In the genomic region with DNA sequence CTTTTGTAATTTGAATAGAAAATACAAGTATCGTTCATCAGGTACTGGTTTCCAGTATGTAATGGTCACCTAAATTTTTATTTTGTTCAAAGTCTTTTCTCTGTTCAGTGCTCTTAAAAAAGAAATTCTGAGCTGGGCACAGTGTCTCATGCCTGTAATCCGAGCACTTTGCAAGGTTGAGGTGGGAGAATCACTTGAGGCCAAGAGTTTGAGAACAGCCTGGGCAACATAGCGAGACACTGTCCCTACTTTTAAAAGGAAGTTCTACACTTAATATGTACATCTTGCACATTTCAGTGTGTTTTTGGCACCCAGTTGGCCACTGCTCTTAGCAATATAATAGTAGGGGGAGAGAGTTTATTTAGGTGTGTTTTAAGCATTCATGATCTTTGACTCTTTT, we compare ENCODE assay signal across 8 cellular contexts. TPM values are rescaled to one million over a fixed set of nuclear protein-coding genes. Genes with fewer than 3 reads are reported as not detected.
DNase-seq lines count a peak whose midpoint lies in the region; ATAC-seq lines count a peak whose summit lies in the region.

No MANE protein-coding gene starts in this region.

- no peak overlapping the region for H3K4ac ChIP-seq in mesenchymal stem cell (ENCODE audit: low read depth in 1 of 2, low read length in 2 of 2)

- H3K9me3 Mint-ChIP-seq in activated T-helper 1 cell treated with anti-CD3 and anti-CD28 coated beads, Interleukin-12 subunit alpha, Interleukin-12 subunit beta, Interleukin-2, Interleukin-4 antibody, amounts not matched to agents 30 ng/mL and 10 ng/mL and 1 ng/mL, durations not matched to agents 14 hours and 24 hours and 36 hours, result peaks cover 24% of the 10 kb centered on the region

- H3K27me3 ChIP-seq in ACC112 (ENCODE audit: insufficient read depth, low read length), result no peaks in the 10 kb centered on the region
- H3K27me3 ChIP-seq in mesenchymal stem cell (ENCODE audit: control insufficient read depth in 1 of 2, insufficient read depth in 1 of 2, low read length in 2 of 2), result no peaks in the 10 kb centered on the region

- peak overlapping the region; percentile 71 for H3K27ac ChIP-seq in ACC112 (ENCODE audit: low read depth, low read length)
- H3K27ac ChIP-seq in mesenchymal stem cell (ENCODE audit: low read length, poor library complexity, severe bottlenecking), result peak overlapping the region; percentile 33

- H2AK5ac ChIP-seq in mesenchymal stem cell (ENCODE audit: low read length, severe bottlenecking), result no peak overlapping the region

- peaks cover 24% of the 10 kb centered on the region for H3K36me3 Mint-ChIP-seq in activated T-helper 1 cell treated with anti-CD3 and anti-CD28 coated beads, Interleukin-12 subunit alpha, Interleukin-12 subunit beta, Interleukin-2, Interleukin-4 antibody, amounts not matched to agents 30 ng/mL and 10 ng/mL and 1 ng/mL, durations not matched to agents 14 hours and 24 hours and 36 hours (ENCODE audit: low read depth)

- no peak overlapping the region for H4K8ac ChIP-seq in mesenchymal stem cell (ENCODE audit: low read length)

- H2BK15ac ChIP-seq in mesenchymal stem cell (ENCODE audit: low read depth, poor library complexity, severe bottlenecking), result no peak overlapping the region

- H4K91ac ChIP-seq in mesenchymal stem cell (ENCODE audit: low read length), result no peak overlapping the region

- no peak overlapping the region for H2BK120ac ChIP-seq in mesenchymal stem cell (ENCODE audit: low read depth, low read length)

- peaks cover 24% of the 10 kb centered on the region for H3K4me1 ChIP-seq in ACC112 (ENCODE audit: control insufficient read depth, insufficient read depth, low read length, unreplicated experiment)
- peaks cover 2% of the 10 kb centered on the region for H3K4me1 ChIP-seq in mesenchymal stem cell (ENCODE audit: control insufficient read depth, insufficient read depth, low read depth, low read length)

- 82% methylated on average over 2 of the region's 3 CpGs for WGBS in mesenchymal stem cell

- peaks cover 2% of the 10 kb centered on the region for H3K79me1 ChIP-seq in mesenchymal stem cell (replicated peaks; ENCODE audit: low read length, poor library complexity, severe bottlenecking)

- H2AFZ ChIP-seq in ACC112 (ENCODE audit: low read length, unreplicated experiment) (no peak overlapping the region), mesenchymal stem cell (ENCODE audit: low read depth, low read length) (no peak overlapping the region)

- no peaks in the 10 kb centered on the region for H3K27me3 Mint-ChIP-seq in activated T-helper 1 cell treated with anti-CD3 and anti-CD28 coated beads, Interleukin-12 subunit alpha, Interleukin-12 subunit beta, Interleukin-2, Interleukin-4 antibody, amounts not matched to agents 30 ng/mL and 10 ng/mL and 1 ng/mL, durations not matched to agents 14 hours and 24 hours and 36 hours (ENCODE audit: insufficient read depth)

- ATAC-seq in GM18861 (IDR thresholded peaks at IDR 0.05; ENCODE audit: unreplicated experiment) (peak; percentile 6), HG02763 (IDR thresholded peaks at IDR 0.05; ENCODE audit: unreplicated experiment) (no peak), HG03108 (IDR thresholded peaks at IDR 0.05; ENCODE audit: unreplicated experiment) (no peak)

- peak overlapping the region in 1 of 2 experiments; percentile 1 for H3K18ac ChIP-seq in mesenchymal stem cell (ENCODE audit: low read depth in 1 of 2, low read length in 2 of 2)

- no peak overlapping the region for H3K14ac ChIP-seq in mesenchymal stem cell (ENCODE audit: low read length in 2 of 2)

- H3K23ac ChIP-seq in mesenchymal stem cell (ENCODE audit: low read length in 2 of 2), result no peak overlapping the region

- peak overlapping the region; percentile 73 for H3K9ac ChIP-seq in mesenchymal stem cell (ENCODE audit: low read length)

- peaks cover 62% of the 10 kb centered on the region for H3K4me1 Mint-ChIP-seq in activated T-helper 1 cell treated with anti-CD3 and anti-CD28 coated beads, Interleukin-12 subunit alpha, Interleukin-12 subunit beta, Interleukin-2, Interleukin-4 antibody, amounts not matched to agents 30 ng/mL and 10 ng/mL and 1 ng/mL, durations not matched to agents 14 hours and 24 hours and 36 hours (ENCODE audit: low read depth)

- peak overlapping the region; percentile 12 for H3K27ac Mint-ChIP-seq in activated T-helper 1 cell treated with anti-CD3 and anti-CD28 coated beads, Interleukin-12 subunit alpha, Interleukin-12 subunit beta, Interleukin-2, Interleukin-4 antibody, amounts not matched to agents 30 ng/mL and 10 ng/mL and 1 ng/mL, durations not matched to agents 14 hours and 24 hours and 36 hours

- no peaks in the 10 kb centered on the region for H3K36me3 ChIP-seq in ACC112 (ENCODE audit: insufficient read depth, low read length)
- no peaks in the 10 kb centered on the region for H3K36me3 ChIP-seq in mesenchymal stem cell (ENCODE audit: control insufficient read depth in 1 of 2, insufficient read depth in 2 of 2, low read depth in 1 of 2, low read length in 2 of 2)

- no peak overlapping the region for H2BK12ac ChIP-seq in mesenchymal stem cell (ENCODE audit: low read length in 2 of 2)

- no peak overlapping the region for H3K4me2 ChIP-seq in mesenchymal stem cell (ENCODE audit: low read length, poor library complexity, severe bottlenecking)

- DNase-seq in activated T-helper 1 cell treated with anti-CD3 and anti-CD28 coated beads, Interleukin-12 subunit alpha, Interleukin-12 subunit beta, Interleukin-2, Interleukin-4 antibody, amounts not matched to agents 30 ng/mL and 10 ng/mL and 1 ng/mL, durations not matched to agents 14 hours and 24 hours and 36 hours (ENCODE audit: low spot score), result no peak
- DNase-seq in mesenchymal stem cell, result no peak
- DNase-seq in NCI-H526 (lab: John Stamatoyannopoulos, UW), result no peak
- DNase-seq in medulla oblongata (ENCODE audit: extremely low spot score), result no peak

- H2BK5ac ChIP-seq in mesenchymal stem cell (ENCODE audit: low read depth, low read length, poor library complexity, severe bottlenecking), result no peak overlapping the region

- intact Hi-C loops in activated T-helper 1 cell treated with anti-CD3 and anti-CD28 coated beads, Interleukin-12 subunit alpha, Interleukin-12 subunit beta, Interleukin-2, Interleukin-4 antibody, amounts not matched to agents 30 ng/mL and 10 ng/mL and 1 ng/mL, durations not matched to agents 14 hours and 24 hours and 36 hours (cut with micrococcal nuclease), result loop anchor here (2.0 kb wide), 4 partner anchors 14 to 62 kb away; no protein-coding TSS in a partner anchor

- H3K4me3 Mint-ChIP-seq in activated T-helper 1 cell treated with anti-CD3 and anti-CD28 coated beads, Interleukin-12 subunit alpha, Interleukin-12 subunit beta, Interleukin-2, Interleukin-4 antibody, amounts not matched to agents 30 ng/mL and 10 ng/mL and 1 ng/mL, durations not matched to agents 14 hours and 24 hours and 36 hours, result peak overlapping the region; percentile 13

- peaks cover 59% of the 10 kb centered on the region for H3K79me2 ChIP-seq in ACC112 (ENCODE audit: control insufficient read depth, insufficient read depth, low read length, unreplicated experiment)

- H3K4me3 ChIP-seq in ACC112 (ENCODE audit: low read depth, low read length) (peak overlapping the region; percentile 49; the same call in 1 of the 2 replicates), mesenchymal stem cell (ENCODE audit: insufficient read depth in 1 of 2, low read depth in 1 of 2, low read length in 2 of 2) (peak overlapping the region in 1 of 2 experiments; percentile 35)

- no peaks in the 10 kb centered on the region for H3K9me3 ChIP-seq in mesenchymal stem cell (ENCODE audit: control insufficient read depth, low read length)

RNA-seq across cellular contexts. Expression of gene PCNX1, which starts 27.9 kb away (rescaled TPM):
- 37.9 and 42.7 TPM in 2 replicates for total RNA-seq in activated T-helper 1 cell treated with anti-CD3 and anti-CD28 coated beads, Interleukin-12 subunit alpha, Interleukin-12 subunit beta, Interleukin-2, Interleukin-4 antibody, amounts not matched to agents 30 ng/mL and 10 ng/mL and 1 ng/mL, durations not matched to agents 14 hours and 24 hours and 36 hours
- polyA plus RNA-seq in mesenchymal stem cell (2013, experiment 1 of 2), result 23.8 TPM
- polyA plus RNA-seq in mesenchymal stem cell (2013, experiment 2 of 2), result 22.4 TPM
